In the genomic region with DNA sequence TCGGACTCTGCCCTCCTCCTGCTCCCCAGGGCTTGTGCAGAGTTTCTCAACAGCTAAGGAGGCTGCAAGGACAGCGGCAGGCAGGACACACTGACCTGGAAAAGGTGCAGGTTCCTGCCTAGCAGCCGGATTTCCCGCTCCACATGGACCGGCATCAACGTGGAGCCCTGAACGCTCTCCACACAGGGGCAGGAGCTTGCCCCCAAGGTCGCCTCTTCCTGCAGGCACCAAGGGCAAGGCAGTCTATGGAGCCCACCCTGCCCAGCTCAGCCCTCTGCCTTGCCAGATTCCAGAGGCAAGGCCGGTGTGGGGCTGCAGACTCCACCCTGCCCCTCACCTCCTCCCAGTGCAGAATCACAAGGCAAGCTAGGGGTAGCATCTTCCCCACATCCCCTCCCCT, we compare ENCODE assay signal across 20 cellular contexts. TPM values are rescaled to one million over a fixed set of nuclear protein-coding genes. Genes with fewer than 3 reads are reported as not detected.
DNase-seq lines count a peak whose midpoint lies in the region; ATAC-seq, FAIRE-seq and TF ChIP-seq lines count a peak whose summit lies in the region.
"Had no signal": no experiment of that assay in that cellular context is flagged by ENCODE, and none has a peak within 500 bp of the region (broad histone marks: within the 10 kb centered on the region; RNA-seq: fewer than 3 reads in every experiment).

No MANE protein-coding gene starts in this region.

- H3K9me3 Mint-ChIP-seq in chondrocyte (ENCODE audit: low read depth), result no peaks in the 10 kb centered on the region
- H3K9me3 Mint-ChIP-seq: CD4-positive, alpha-beta T cell; H9 had no signal

- no peak overlapping the region for H3K4ac ChIP-seq in neuronal stem cell (ENCODE audit: low read length)

- CTCF ChIA-PET in HepG2 (lab: Yijun Ruan, JAX; ENCODE audit: low intra/inter-chr PET ratio, low total read pairs), result no interaction called here

- H3K27ac ChIP-seq in HepG2 (ENCODE audit: extremely low read length, insufficient read depth, low read length) (no peak overlapping the region), right lobe of liver (no peak overlapping the region), neuronal stem cell (replicated peaks; ENCODE audit: low read length) (no peak overlapping the region), WERI-Rb-1 (no peak overlapping the region), hepatocyte (no peak overlapping the region)
- H3K27ac ChIP-seq: C4-2B had no signal

- intact Hi-C loops in HepG2 (cut with micrococcal nuclease; ENCODE audit: unreplicated experiment), result no loop called here
- intact Hi-C loops in right lobe of liver (cut with DNase I), result no loop called here

- no peak overlapping the region for H2BK12ac ChIP-seq in neuronal stem cell (ENCODE audit: low read length)

- no peak overlapping the region for H3K18ac ChIP-seq in neuronal stem cell (ENCODE audit: low read length)

- H2BK15ac ChIP-seq in neuronal stem cell (ENCODE audit: low read length), result no peak overlapping the region

- peak overlapping the region; percentile 75 for H2BK5ac ChIP-seq in neuronal stem cell (ENCODE audit: low read length)

- no peaks in the 10 kb centered on the region for H3K27me3 ChIP-seq in HepG2 (ENCODE audit: control insufficient read depth in 1 of 2, insufficient read depth in 2 of 2, low read length in 2 of 2)
- H3K27me3 ChIP-seq in right lobe of liver, result no peaks in the 10 kb centered on the region
- H3K27me3 ChIP-seq in neuronal stem cell (ENCODE audit: control insufficient read depth in 3 of 3, insufficient read depth in 3 of 3, low read depth in 1 of 3, low read length in 3 of 3), result no peaks in the 10 kb centered on the region
- no peaks in the 10 kb centered on the region for H3K27me3 ChIP-seq in WERI-Rb-1 (ENCODE audit: insufficient read depth, low read depth, severe bottlenecking)
- no peaks in the 10 kb centered on the region for H3K27me3 ChIP-seq in hepatocyte
- H3K27me3 ChIP-seq: BE2C had no signal

- no peak for TF ChIP-seq RAD21 in HepG2 (CRISPR knock-in tag; IDR thresholded peaks at IDR 0.05)

- no peak overlapping the region for H3K9ac ChIP-seq in HepG2 (ENCODE audit: insufficient read depth, low read depth, low read length)
- no peak overlapping the region for H3K9ac ChIP-seq in neuronal stem cell (ENCODE audit: low read depth, low read length, poor library complexity)

- peaks cover 23% of the 10 kb centered on the region for H3K4me1 ChIP-seq in HepG2 (ENCODE audit: insufficient read depth, low read length)
- peaks cover 0 to 21% (median 1%) of the 10 kb centered on the region in 4 donors for H3K4me1 ChIP-seq in right lobe of liver
- no peaks in the 10 kb centered on the region for H3K4me1 ChIP-seq in neuronal stem cell (ENCODE audit: control insufficient read depth in 2 of 2, insufficient read depth in 1 of 2, low read depth in 1 of 2, low read length in 2 of 2)
- H3K4me1 ChIP-seq in hepatocyte (ENCODE audit: insufficient read depth), result no peaks in the 10 kb centered on the region
- H3K4me1 ChIP-seq: BE2C had no signal

- H3K4me3 ChIP-seq in HepG2 (replicated peaks in 1 of 3; ENCODE audit: insufficient read depth in 1 of 3, low read depth in 2 of 3, low read length in 3 of 3) (no peak overlapping the region), right lobe of liver (no peak overlapping the region), neuronal stem cell (ENCODE audit: low read length in 2 of 2) (no peak overlapping the region), WERI-Rb-1 (ENCODE audit: low read depth, low read length) (no peak overlapping the region), hepatocyte (no peak overlapping the region)

- peaks cover 45% of the 10 kb centered on the region; the same call in 1 of the 2 replicates for H4K20me1 ChIP-seq in HepG2 (ENCODE audit: insufficient read depth, low read length)
- H4K20me1 ChIP-seq in hepatocyte (ENCODE audit: insufficient read depth, poor library complexity, severe bottlenecking), result peaks cover 12% of the 10 kb centered on the region

- H3K4me1 Mint-ChIP-seq in chondrocyte (ENCODE audit: low read depth), result peaks cover 10% of the 10 kb centered on the region
- H3K4me1 Mint-ChIP-seq: H9 had no signal

- WGBS in HepG2 (ENCODE audit: low lambda C conversion rate), result 94% methylated on average over 8 of the region's 9 CpGs
- 60% methylated on average over 1 of the region's 9 CpGs for WGBS in right lobe of liver (ENCODE audit: insufficient coverage, low coverage, low lambda C conversion rate, missing lambda C conversion rate)
- no CpG with 5 or more reads among the region's 9 CpGs for WGBS in neuronal stem cell (ENCODE audit: extremely low coverage in 2 of 2, insufficient read length in 2 of 2, insufficient replicate concordance in 1 of 2), 2 donors
- WGBS in hepatocyte (ENCODE audit: low lambda C conversion rate, missing lambda C conversion rate), result 98% methylated on average over 9 of the region's 9 CpGs

- TF ChIP-seq EP300 in HepG2 (IDR thresholded peaks at IDR 0.05; ENCODE audit: low read depth in 2 of 2, low read length in 2 of 2), result no peak
- no peak for TF ChIP-seq EP300 in HepG2 (CRISPR knock-in tag; IDR thresholded peaks at IDR 0.05; ENCODE audit: borderline replicate concordance)

- H3K14ac ChIP-seq in neuronal stem cell (ENCODE audit: low read length), result peak overlapping the region; percentile 8

- FAIRE-seq in HepG2 (lab: Jason Lieb, UNC), result no peak
- FAIRE-seq: A204.1, GM12892, GM18507 had no signal

- no peak for TF ChIP-seq POLR2A in HepG2 (IDR thresholded peaks at IDR 0.05; ENCODE audit: insufficient read depth in 1 of 2, low read depth in 2 of 2, low read length in 2 of 2)
- TF ChIP-seq POLR2A in right lobe of liver (IDR thresholded peaks at IDR 0.05), result no peak

- ATAC-seq in HepG2 (no peak), right lobe of liver (no peak)

- H2AK5ac ChIP-seq in neuronal stem cell (ENCODE audit: low read depth, low read length), result no peak overlapping the region

- in situ Hi-C loops in HepG2 (cut with HindIII; ENCODE audit: extremely low pct_ligation_motif_present, low pct_unique_long_range_greater_than_20kb), result no loop called here

- peaks cover 76 to 99% of the 10 kb centered on the region in 2 experiments for H3K36me3 ChIP-seq in HepG2 (replicated peaks in 1 of 2; ENCODE audit: control insufficient read depth in 1 of 2, insufficient read depth in 2 of 2, low read length in 2 of 2)
- H3K36me3 ChIP-seq in right lobe of liver, result peaks cover 0 to 54% (median 24%) of the 10 kb centered on the region in 4 donors
- H3K36me3 ChIP-seq in neuronal stem cell (replicated peaks in 1 of 2; ENCODE audit: control insufficient read depth in 2 of 2, insufficient read depth in 2 of 2, low read length in 2 of 2), result peaks cover 89 to 99% of the 10 kb centered on the region in 2 donors
- H3K36me3 ChIP-seq in WERI-Rb-1, result peaks cover 72% of the 10 kb centered on the region
- no peaks in the 10 kb centered on the region for H3K36me3 ChIP-seq in hepatocyte (replicated peaks; ENCODE audit: insufficient read depth, low read depth)
- H3K36me3 ChIP-seq: BE2C had no signal

- no peak overlapping the region for H2AFZ ChIP-seq in HepG2 (ENCODE audit: low read length)
- no peak overlapping the region for H2AFZ ChIP-seq in neuronal stem cell (ENCODE audit: low read length)
- no peak overlapping the region for H2AFZ ChIP-seq in hepatocyte

- peak overlapping the region; percentile 65 for H3K23ac ChIP-seq in neuronal stem cell (ENCODE audit: low read depth, low read length, poor library complexity)

- POLR2A ChIA-PET in HepG2 (lab: Yijun Ruan, JAX), result interaction anchor here (1.6 to 11.1 kb wide), 4 partner anchors 11 to 28 kb away, joined by 3 to 130 read pairs (median 7); partner anchors contain the start of genes ATRIP, CCDC51, PLXNB1 and TMA7

- no peak overlapping the region for H3K27ac Mint-ChIP-seq in chondrocyte (ENCODE audit: unreplicated experiment)
- H3K27ac Mint-ChIP-seq: CD4-positive, alpha-beta T cell had no signal

- no peak overlapping the region for H3K4me3 Mint-ChIP-seq in chondrocyte (ENCODE audit: unreplicated experiment)
- H3K4me3 Mint-ChIP-seq: CD4-positive, alpha-beta T cell; H9 had no signal

- no peak overlapping the region for H4K8ac ChIP-seq in neuronal stem cell (ENCODE audit: low read depth, low read length)

- DNase-seq in HepG2 (ENCODE audit: low spot score), result no peak
- DNase-seq in right lobe of liver, result no peak
- DNase-seq in chondrocyte (ENCODE audit: low spot score), result peak; percentile 61
- DNase-seq in neuronal stem cell (ENCODE audit: low spot score), result no peak
- DNase-seq in WERI-Rb-1, result no peak
- no peak for DNase-seq in T-helper 2 cell
- DNase-seq in hepatocyte (ENCODE audit: low spot score), result no peak
- DNase-seq: ACHN; BE2C; CD4-positive, alpha-beta T cell; DMS153; DMS79; GDM1; GOT3; H9 had no signal

- no peak overlapping the region for H4K91ac ChIP-seq in neuronal stem cell (ENCODE audit: low read depth, low read length, poor library complexity)

- no TSS peak for BruUV-seq in HepG2 (replicated peaks; lab: Mats Ljungman, UMichigan)

- H3K79me2 ChIP-seq in HepG2 (ENCODE audit: insufficient read depth, low read length) (peaks cover 27% of the 10 kb centered on the region), hepatocyte (peaks cover 27% of the 10 kb centered on the region)

- H3K27me3 Mint-ChIP-seq in chondrocyte (ENCODE audit: low read depth), result no peaks in the 10 kb centered on the region
- H3K27me3 Mint-ChIP-seq: CD4-positive, alpha-beta T cell had no signal

- TF ChIP-seq CTCF in HepG2 (CRISPR knock-in tag; IDR thresholded peaks at IDR 0.05) (no peak), right lobe of liver (IDR thresholded peaks at IDR 0.05) (no peak), chondrocyte (IDR thresholded peaks at IDR 0.05) (no peak), WERI-Rb-1 (IDR thresholded peaks at IDR 0.05; ENCODE audit: low read depth, low read length) (no peak), hepatocyte (IDR thresholded peaks at IDR 0.05; ENCODE audit: poor library complexity) (no peak)

- no peaks in the 10 kb centered on the region for H3K9me2 ChIP-seq in hepatocyte (replicated peaks; ENCODE audit: insufficient read depth)

- H2BK120ac ChIP-seq in neuronal stem cell (ENCODE audit: low read depth, low read length), result no peak overlapping the region

- H3K4me2 ChIP-seq in HepG2 (ENCODE audit: low read depth, low read length) (no peak overlapping the region), neuronal stem cell (ENCODE audit: insufficient read depth, low read length, poor library complexity, severe bottlenecking) (no peak overlapping the region), hepatocyte (no peak overlapping the region)

- H3K9me3 ChIP-seq in HepG2 (ENCODE audit: low read length) (no peaks in the 10 kb centered on the region), right lobe of liver (no peaks in the 10 kb centered on the region), neuronal stem cell (replicated peaks in 1 of 2; ENCODE audit: control insufficient read depth in 2 of 2, insufficient read depth in 1 of 2, low read depth in 1 of 2, low read length in 2 of 2) (no peaks in the 10 kb centered on the region), WERI-Rb-1 (ENCODE audit: severe bottlenecking) (no peaks in the 10 kb centered on the region), hepatocyte (ENCODE audit: low read depth) (no peaks in the 10 kb centered on the region)
- H3K9me3 ChIP-seq: BE2C had no signal

- peaks cover 27% of the 10 kb centered on the region for H3K36me3 Mint-ChIP-seq in chondrocyte (ENCODE audit: low read depth)

- H3K79me1 ChIP-seq in neuronal stem cell (ENCODE audit: low read depth, low read length), result peaks cover 63% of the 10 kb centered on the region

RNA-seq across cellular contexts. Expression of gene PLXNB1, which starts 10.7 kb away (rescaled TPM):
- 25.4 and 86.0 TPM in 2 replicates for total RNA-seq in HepG2 (2016; rRNA removed; fragmentation: Illumina TruSeq; extraction: Trizol)
- 33.1 and 33.9 TPM in 2 replicates for total RNA-seq in HepG2 (2016; cell fraction: cytosol; rRNA removed; fragmentation: Illumina TruSeq; extraction: Trizol; ENCODE audit: low read depth)
- 23.9 and 92.3 TPM in 2 replicates for total RNA-seq in HepG2 (2016; cell fraction: insoluble cytoplasmic fraction; rRNA removed; fragmentation: Illumina TruSeq; extraction: Trizol)
- 30.7 and 31.8 TPM in 2 replicates for total RNA-seq in HepG2 (2016; cell fraction: membrane; rRNA removed; fragmentation: Illumina TruSeq; extraction: Trizol)
- total RNA-seq in HepG2 (2016; cell fraction: nucleus; rRNA removed; fragmentation: Illumina TruSeq; extraction: Trizol), result 140 and 158 TPM in 2 replicates
- 143 and 179 TPM in 2 replicates for polyA plus RNA-seq in HepG2 (2011; rRNA removed)
- 71.5 and 83.2 TPM in 2 replicates for polyA plus RNA-seq in HepG2 (2011; cell fraction: cytosol; rRNA removed)
- 1,144 and 1,345 TPM in 2 replicates for polyA plus RNA-seq in HepG2 (2011; cell fraction: nucleus; rRNA removed)
- 140 and 149 TPM in 2 replicates for polyA plus RNA-seq in HepG2 (2012)
- 5.5 and 6.7 TPM in 2 replicates for polyA plus RNA-seq in HepG2 (2016; cell fraction: cytosol; fragmentation: Illumina TruSeq; extraction: Trizol; ENCODE audit: low read depth)
- 23.3 and 26.9 TPM in 2 replicates for polyA plus RNA-seq in HepG2 (2016; cell fraction: insoluble cytoplasmic fraction; fragmentation: Illumina TruSeq; extraction: Trizol; ENCODE audit: low read depth)
- 12.8 and 12.9 TPM in 2 replicates for polyA plus RNA-seq in HepG2 (2016; cell fraction: membrane; fragmentation: Illumina TruSeq; extraction: Trizol; ENCODE audit: low read depth)
- polyA plus RNA-seq in HepG2 (2016; cell fraction: nucleus; fragmentation: Illumina TruSeq; extraction: Trizol; ENCODE audit: insufficient read depth, low read depth), result 420 and 470 TPM in 2 replicates
- 83.4 and 325 TPM in 2 replicates for polyA minus RNA-seq in HepG2 (2011; rRNA and poly(A)+ RNA removed; ENCODE audit: low replicate concordance)
- polyA minus RNA-seq in HepG2 (2011; cell fraction: cytosol; rRNA and poly(A)+ RNA removed), result 54.4 and 79.5 TPM in 2 replicates
- polyA minus RNA-seq in HepG2 (2011; cell fraction: nucleus; rRNA and poly(A)+ RNA removed), result 295 and 329 TPM in 2 replicates
- 100 to 1,000 TPM in 2 of 6 experiments, 10 to 100 TPM in 4; 65.9 to 132 (median 86.5) TPM for total RNA-seq in right lobe of liver
- total RNA-seq in chondrocyte, result 63.2 to 115 TPM (median 108 TPM) in 3 replicates
- 99.5 TPM for polyA plus RNA-seq in neuronal stem cell (2013, experiment 1 of 2)
- 94.2 TPM for polyA plus RNA-seq in neuronal stem cell (2013, experiment 2 of 2)
- 73.2 and 74.5 TPM in 2 replicates for total RNA-seq in hepatocyte
- polyA plus RNA-seq in hepatocyte, result 71.3 and 79.0 TPM in 2 replicates

RNA-seq across cellular contexts. Expression of gene CCDC51, which starts 20.8 kb away (rescaled TPM):
- total RNA-seq in HepG2 (2016; rRNA removed; fragmentation: Illumina TruSeq; extraction: Trizol) (29.4 and 38.3 TPM in 2 replicates), right lobe of liver (10 to 100 TPM in 2 of 6 experiments, 1 to 10 TPM in 4; 5.9 to 16.0 (median 8.1) TPM), chondrocyte (13.3 to 25.8 TPM (median 23.9 TPM) in 3 replicates), hepatocyte (28.1 and 30.4 TPM in 2 replicates)
- total RNA-seq in HepG2 (2016; cell fraction: cytosol; rRNA removed; fragmentation: Illumina TruSeq; extraction: Trizol; ENCODE audit: low read depth), result 7.6 and 8.2 TPM in 2 replicates
- 33.5 and 38.7 TPM in 2 replicates for total RNA-seq in HepG2 (2016; cell fraction: insoluble cytoplasmic fraction; rRNA removed; fragmentation: Illumina TruSeq; extraction: Trizol)
- total RNA-seq in HepG2 (2016; cell fraction: membrane; rRNA removed; fragmentation: Illumina TruSeq; extraction: Trizol), result 12.2 and 12.5 TPM in 2 replicates
- total RNA-seq in HepG2 (2016; cell fraction: nucleus; rRNA removed; fragmentation: Illumina TruSeq; extraction: Trizol), result 12.4 and 13.6 TPM in 2 replicates
- polyA plus RNA-seq in HepG2 (2011; rRNA removed) (15.5 and 18.1 TPM in 2 replicates), hepatocyte (30.8 and 32.0 TPM in 2 replicates)
- polyA plus RNA-seq in HepG2 (2011; cell fraction: cytosol; rRNA removed), result 16.8 and 19.2 TPM in 2 replicates
- polyA plus RNA-seq in HepG2 (2011; cell fraction: nucleus; rRNA removed), result 6.5 and 8.5 TPM in 2 replicates
- polyA plus RNA-seq in HepG2 (2012), result 8.4 and 9.8 TPM in 2 replicates
- polyA plus RNA-seq in HepG2 (2016; cell fraction: cytosol; fragmentation: Illumina TruSeq; extraction: Trizol; ENCODE audit: low read depth), result 3.9 and 4.9 TPM in 2 replicates
- polyA plus RNA-seq in HepG2 (2016; cell fraction: insoluble cytoplasmic fraction; fragmentation: Illumina TruSeq; extraction: Trizol; ENCODE audit: low read depth), result 29.3 and 29.9 TPM in 2 replicates
- polyA plus RNA-seq in HepG2 (2016; cell fraction: membrane; fragmentation: Illumina TruSeq; extraction: Trizol; ENCODE audit: low read depth), result 8.0 TPM in 2 replicates
- polyA plus RNA-seq in HepG2 (2016; cell fraction: nucleus; fragmentation: Illumina TruSeq; extraction: Trizol; ENCODE audit: insufficient read depth, low read depth), result 16.3 and 19.0 TPM in 2 replicates
- polyA minus RNA-seq in HepG2 (2011; rRNA and poly(A)+ RNA removed; ENCODE audit: low replicate concordance), result 11.3 and 25.4 TPM in 2 replicates
- 4.5 and 4.7 TPM in 2 replicates for polyA minus RNA-seq in HepG2 (2011; cell fraction: cytosol; rRNA and poly(A)+ RNA removed)
- 3.0 and 3.3 TPM in 2 replicates for polyA minus RNA-seq in HepG2 (2011; cell fraction: nucleus; rRNA and poly(A)+ RNA removed)
- polyA plus RNA-seq in neuronal stem cell (2013, experiment 1 of 2), result 11.8 TPM
- polyA plus RNA-seq in neuronal stem cell (2013, experiment 2 of 2), result 12.2 TPM

RNA-seq across cellular contexts. Expression of gene TMA7, which starts 20.9 kb away (rescaled TPM):
- total RNA-seq in HepG2 (2016; rRNA removed; fragmentation: Illumina TruSeq; extraction: Trizol) (486 and 510 TPM in 2 replicates), right lobe of liver (100 to 1,000 TPM in 2 of 6 experiments, 10 to 100 TPM in 4; 64.8 to 182 (median 80.1) TPM), chondrocyte (184 to 243 TPM (median 184 TPM) in 3 replicates), hepatocyte (345 and 381 TPM in 2 replicates)
- total RNA-seq in HepG2 (2016; cell fraction: cytosol; rRNA removed; fragmentation: Illumina TruSeq; extraction: Trizol; ENCODE audit: low read depth), result 913 and 1,296 TPM in 2 replicates
- total RNA-seq in HepG2 (2016; cell fraction: insoluble cytoplasmic fraction; rRNA removed; fragmentation: Illumina TruSeq; extraction: Trizol), result 511 and 522 TPM in 2 replicates
- 763 and 886 TPM in 2 replicates for total RNA-seq in HepG2 (2016; cell fraction: membrane; rRNA removed; fragmentation: Illumina TruSeq; extraction: Trizol)
- total RNA-seq in HepG2 (2016; cell fraction: nucleus; rRNA removed; fragmentation: Illumina TruSeq; extraction: Trizol), result 177 and 187 TPM in 2 replicates
- polyA plus RNA-seq in HepG2 (2011; rRNA removed) (80.9 and 100 TPM in 2 replicates), hepatocyte (503 and 581 TPM in 2 replicates)
- 69.9 and 96.6 TPM in 2 replicates for polyA plus RNA-seq in HepG2 (2011; cell fraction: cytosol; rRNA removed)
- 23.2 and 42.0 TPM in 2 replicates for polyA plus RNA-seq in HepG2 (2011; cell fraction: nucleus; rRNA removed)
- polyA plus RNA-seq in HepG2 (2012), result 194 and 244 TPM in 2 replicates
- 1,200 and 1,620 TPM in 2 replicates for polyA plus RNA-seq in HepG2 (2016; cell fraction: cytosol; fragmentation: Illumina TruSeq; extraction: Trizol; ENCODE audit: low read depth)
- polyA plus RNA-seq in HepG2 (2016; cell fraction: insoluble cytoplasmic fraction; fragmentation: Illumina TruSeq; extraction: Trizol; ENCODE audit: low read depth), result 517 and 532 TPM in 2 replicates
- 742 and 956 TPM in 2 replicates for polyA plus RNA-seq in HepG2 (2016; cell fraction: membrane; fragmentation: Illumina TruSeq; extraction: Trizol; ENCODE audit: low read depth)
- polyA plus RNA-seq in HepG2 (2016; cell fraction: nucleus; fragmentation: Illumina TruSeq; extraction: Trizol; ENCODE audit: insufficient read depth, low read depth), result 336 and 389 TPM in 2 replicates
- 4.4 and 15.7 TPM in 2 replicates for polyA minus RNA-seq in HepG2 (2011; rRNA and poly(A)+ RNA removed; ENCODE audit: low replicate concordance)
- polyA minus RNA-seq in HepG2 (2011; cell fraction: cytosol; rRNA and poly(A)+ RNA removed), result 18.7 and 23.2 TPM in 2 replicates
- polyA minus RNA-seq in HepG2 (2011; cell fraction: nucleus; rRNA and poly(A)+ RNA removed), result 18.4 and 25.9 TPM in 2 replicates
- polyA plus RNA-seq in neuronal stem cell (2013, experiment 1 of 2), result 841 TPM
- 834 TPM for polyA plus RNA-seq in neuronal stem cell (2013, experiment 2 of 2)

RNA-seq across cellular contexts. Expression of gene ATRIP, which starts 27.4 kb away (rescaled TPM):
- 11.4 and 12.5 TPM in 2 replicates for total RNA-seq in HepG2 (2016; rRNA removed; fragmentation: Illumina TruSeq; extraction: Trizol)
- total RNA-seq in HepG2 (2016; cell fraction: cytosol; rRNA removed; fragmentation: Illumina TruSeq; extraction: Trizol; ENCODE audit: low read depth), result 2.6 and 2.7 TPM in 2 replicates
- total RNA-seq in HepG2 (2016; cell fraction: insoluble cytoplasmic fraction; rRNA removed; fragmentation: Illumina TruSeq; extraction: Trizol), result 9.5 and 10.4 TPM in 2 replicates
- 2.4 and 3.4 TPM in 2 replicates for total RNA-seq in HepG2 (2016; cell fraction: membrane; rRNA removed; fragmentation: Illumina TruSeq; extraction: Trizol)
- 7.4 and 11.0 TPM in 2 replicates for total RNA-seq in HepG2 (2016; cell fraction: nucleus; rRNA removed; fragmentation: Illumina TruSeq; extraction: Trizol)
- polyA plus RNA-seq in HepG2 (2011; rRNA removed), result 5.1 and 5.3 TPM in 2 replicates
- 3.7 and 4.7 TPM in 2 replicates for polyA plus RNA-seq in HepG2 (2011; cell fraction: cytosol; rRNA removed)
- 12.6 and 13.3 TPM in 2 replicates for polyA plus RNA-seq in HepG2 (2011; cell fraction: nucleus; rRNA removed)
- polyA plus RNA-seq in HepG2 (2012), result 3.2 and 4.1 TPM in 2 replicates
- polyA plus RNA-seq in HepG2 (2016; cell fraction: cytosol; fragmentation: Illumina TruSeq; extraction: Trizol; ENCODE audit: low read depth), result 0.97 and 1.0 TPM in 2 replicates
- polyA plus RNA-seq in HepG2 (2016; cell fraction: insoluble cytoplasmic fraction; fragmentation: Illumina TruSeq; extraction: Trizol; ENCODE audit: low read depth), result 7.8 and 11.5 TPM in 2 replicates
- 1.2 and 1.5 TPM in 2 replicates for polyA plus RNA-seq in HepG2 (2016; cell fraction: membrane; fragmentation: Illumina TruSeq; extraction: Trizol; ENCODE audit: low read depth)
- 14.7 and 21.6 TPM in 2 replicates for polyA plus RNA-seq in HepG2 (2016; cell fraction: nucleus; fragmentation: Illumina TruSeq; extraction: Trizol; ENCODE audit: insufficient read depth, low read depth)
- polyA minus RNA-seq in HepG2 (2011; rRNA and poly(A)+ RNA removed; ENCODE audit: low replicate concordance), result 11.5 and 35.8 TPM in 2 replicates
- polyA minus RNA-seq in HepG2 (2011; cell fraction: cytosol; rRNA and poly(A)+ RNA removed), result 2.1 and 3.8 TPM in 2 replicates
- polyA minus RNA-seq in HepG2 (2011; cell fraction: nucleus; rRNA and poly(A)+ RNA removed), result 5.2 and 9.8 TPM in 2 replicates
- 1 to 10 TPM; 2.4 to 4.5 (median 3.2) TPM for total RNA-seq in right lobe of liver
- 8.7 to 10.7 TPM (median 8.8 TPM) in 3 replicates for total RNA-seq in chondrocyte
- 12.1 TPM for polyA plus RNA-seq in neuronal stem cell (2013, experiment 1 of 2)
- polyA plus RNA-seq in neuronal stem cell (2013, experiment 2 of 2), result 12.0 TPM
- 4.5 and 4.9 TPM in 2 replicates for total RNA-seq in hepatocyte
- polyA plus RNA-seq in hepatocyte, result 4.3 and 6.7 TPM in 2 replicates

RNA-seq across cellular contexts. Expression of gene FBXW12, which starts 47.1 kb away (rescaled TPM):
- total RNA-seq in HepG2 (2016; rRNA removed; fragmentation: Illumina TruSeq; extraction: Trizol) (not detected in 2 replicates), right lobe of liver (not detected), chondrocyte (not detected in 3 replicates), hepatocyte (not detected in 2 replicates)
- not detected in 2 replicates for total RNA-seq in HepG2 (2016; cell fraction: cytosol; rRNA removed; fragmentation: Illumina TruSeq; extraction: Trizol; ENCODE audit: low read depth)
- not detected in 2 replicates for total RNA-seq in HepG2 (2016; cell fraction: insoluble cytoplasmic fraction; rRNA removed; fragmentation: Illumina TruSeq; extraction: Trizol)
- total RNA-seq in HepG2 (2016; cell fraction: membrane; rRNA removed; fragmentation: Illumina TruSeq; extraction: Trizol), result not detected in 2 replicates
- total RNA-seq in HepG2 (2016; cell fraction: nucleus; rRNA removed; fragmentation: Illumina TruSeq; extraction: Trizol), result not detected in 2 replicates
- polyA plus RNA-seq in HepG2 (2011; rRNA removed) (not detected in 2 replicates), hepatocyte (0.18 TPM in 1 of 2 replicates, not detected in the other)
- not detected in 2 replicates for polyA plus RNA-seq in HepG2 (2011; cell fraction: cytosol; rRNA removed)
- not detected in 2 replicates for polyA plus RNA-seq in HepG2 (2011; cell fraction: nucleus; rRNA removed)
- polyA plus RNA-seq in HepG2 (2012), result 0.25 and 0.48 TPM in 2 replicates
- not detected in 2 replicates for polyA plus RNA-seq in HepG2 (2016; cell fraction: cytosol; fragmentation: Illumina TruSeq; extraction: Trizol; ENCODE audit: low read depth)
- not detected in 2 replicates for polyA plus RNA-seq in HepG2 (2016; cell fraction: insoluble cytoplasmic fraction; fragmentation: Illumina TruSeq; extraction: Trizol; ENCODE audit: low read depth)
- polyA plus RNA-seq in HepG2 (2016; cell fraction: membrane; fragmentation: Illumina TruSeq; extraction: Trizol; ENCODE audit: low read depth), result not detected in 2 replicates
- polyA plus RNA-seq in HepG2 (2016; cell fraction: nucleus; fragmentation: Illumina TruSeq; extraction: Trizol; ENCODE audit: insufficient read depth, low read depth), result not detected in 2 replicates
- polyA minus RNA-seq in HepG2 (2011; rRNA and poly(A)+ RNA removed; ENCODE audit: low replicate concordance), result not detected in 2 replicates
- polyA minus RNA-seq in HepG2 (2011; cell fraction: cytosol; rRNA and poly(A)+ RNA removed), result not detected in 2 replicates
- polyA minus RNA-seq in HepG2 (2011; cell fraction: nucleus; rRNA and poly(A)+ RNA removed), result not detected in 2 replicates
- 0.85 TPM for polyA plus RNA-seq in neuronal stem cell (2013, experiment 1 of 2)
- 0.84 TPM for polyA plus RNA-seq in neuronal stem cell (2013, experiment 2 of 2)
- total RNA-seq: CD4-positive, alpha-beta T cell; Daoy had no signal
